ENCODE assay signal across 14 cellular contexts in genomic region chr7:28705350-28705749, GRCh38.
DNase-seq lines count a peak whose midpoint lies in the region; ATAC-seq and TF ChIP-seq lines count a peak whose summit lies in the region.
"Had no signal": no experiment of that assay in that cellular context is flagged by ENCODE, and none has a peak within 500 bp of the region (broad histone marks: within the 10 kb centered on the region; RNA-seq: fewer than 3 reads in every experiment).

No MANE protein-coding gene starts in this region.

- H3K9me2 ChIP-seq in MM.1S (replicated peaks; ENCODE audit: insufficient read depth, low read length): no peaks in the 10 kb centered on the region

- peak; percentile 79 for ATAC-seq in GM18499 (IDR thresholded peaks at IDR 0.05; ENCODE audit: insufficient read depth, unreplicated experiment)
- ATAC-seq in GM21360 (IDR thresholded peaks at IDR 0.05; ENCODE audit: unreplicated experiment): peak; percentile 87
- ATAC-seq in HG02973 (IDR thresholded peaks at IDR 0.05; ENCODE audit: unreplicated experiment): peak; percentile 95
- no peak for ATAC-seq in upper lobe of right lung
- no peak for ATAC-seq in left cardiac atrium

- H3K27ac ChIP-seq in MM.1S (ENCODE audit: low read length) (no peak overlapping the region), upper lobe of right lung (no peak overlapping the region)
- H3K27ac ChIP-seq: ascending aorta, tibial nerve had no signal

- H3K4me1 ChIP-seq in MM.1S (ENCODE audit: low read length) (peaks cover 5% of the 10 kb centered on the region; the same call in 1 of the 2 replicates), upper lobe of right lung (peaks cover 3% of the 10 kb centered on the region)

- no peaks in the 10 kb centered on the region for H3K79me2 ChIP-seq in MM.1S (ENCODE audit: low read length)

- H2AFZ ChIP-seq in MM.1S (ENCODE audit: low read length): no peak overlapping the region

- H3K9me3 ChIP-seq in MM.1S (replicated peaks; ENCODE audit: insufficient read depth, low read length) (no peaks in the 10 kb centered on the region), upper lobe of right lung (no peaks in the 10 kb centered on the region)
- H3K9me3 ChIP-seq: ascending aorta, tibial nerve had no signal

- peak overlapping the region; percentile 49; the same call in 1 of the 2 replicates for H3K4me2 ChIP-seq in MM.1S (ENCODE audit: low read depth, low read length)

- DNase-seq in MM.1S (peak; percentile 48), GOT3 (lab: John Stamatoyannopoulos, UW) (no peak), upper lobe of right lung (no peak), left cardiac atrium (no peak)
- no peak for DNase-seq in activated CD4-positive, alpha-beta T cell treated with anti-CD3 and anti-CD28 coated beads, Interleukin-2, amount 50 U/mL, for 1 hour
- DNase-seq: activated CD8-positive, alpha-beta memory T cell treated with anti-CD3 and anti-CD28 coated beads, Interleukin-2, amount 50 U/mL, for 4 hours; endodermal cell; NCI-H1092; T-helper 9 cell had no signal

- TF ChIP-seq CTCF in MM.1S (IDR thresholded peaks at IDR 0.05; ENCODE audit: low read length): no peak
- no peak for TF ChIP-seq CTCF in upper lobe of right lung (IDR thresholded peaks at IDR 0.05)

- no peaks in the 10 kb centered on the region for H4K20me1 ChIP-seq in MM.1S (ENCODE audit: insufficient read depth, low read length)

- H3K4me3 ChIP-seq in MM.1S (ENCODE audit: low read length) (no peak overlapping the region), upper lobe of right lung (no peak overlapping the region)
- H3K4me3 ChIP-seq: ascending aorta, tibial nerve had no signal

- intact Hi-C loops in upper lobe of right lung (cut with DNase I) (no loop called here), left cardiac atrium (cut with DNase I) (no loop called here)

- no peaks in the 10 kb centered on the region for H3F3A ChIP-seq in MM.1S (ENCODE audit: insufficient read depth, low read length)

- H3K27me3 ChIP-seq in MM.1S (replicated peaks; ENCODE audit: insufficient read depth, low read length) (no peaks in the 10 kb centered on the region), upper lobe of right lung (no peaks in the 10 kb centered on the region)
- H3K27me3 ChIP-seq: ascending aorta, tibial nerve had no signal

- H3K9ac ChIP-seq in MM.1S (ENCODE audit: low read length): no peak overlapping the region

- H3K36me3 ChIP-seq in MM.1S (replicated peaks; ENCODE audit: insufficient read depth, low read length) (no peaks in the 10 kb centered on the region), upper lobe of right lung (no peaks in the 10 kb centered on the region)
- H3K36me3 ChIP-seq: ascending aorta, tibial nerve had no signal

Comparison
In these comparisons a context has a peak if more than half of its experiments do, and no peak if none do; other contexts are left out.
1. ATAC-seq: peak in GM18499 (single experiment), GM21360 (single experiment) and HG02973 (single experiment); none in upper lobe of right lung (single experiment) and left cardiac atrium (0 of 2).